Comparison of ENCODE assay signal across 17 cellular contexts in genomic region chr18:59484796-59485328, GRCh38.
A peak's percentile ranks its signal among the peaks of the same experiment; 100 is the strongest.
DNase-seq lines count a peak whose midpoint lies in the region; ATAC-seq and TF ChIP-seq lines count a peak whose summit lies in the region.
"Had no signal": no experiment of that assay in that cellular context is flagged by ENCODE, and none has a peak within 500 bp of the region (broad histone marks: within the 10 kb centered on the region; RNA-seq: fewer than 3 reads in every experiment).

No MANE protein-coding gene starts in this region.

- H3K4me1 Mint-ChIP-seq in osteocyte (ENCODE audit: unreplicated experiment): peaks cover 48% of the 10 kb centered on the region
- H3K4me1 Mint-ChIP-seq: activated naive CD8-positive, alpha-beta T cell treated with anti-CD3 and anti-CD28 coated beads, Interleukin-2, amount 10 ng/mL, durations not matched to agents 7 days and 5 days; naive thymus-derived CD8-positive, alpha-beta T cell had no signal

- no peak overlapping the region for H3K27ac ChIP-seq in substantia nigra (ENCODE audit: low read depth, low read length, poor library complexity, severe bottlenecking)

- H3K36me3 Mint-ChIP-seq in osteocyte (ENCODE audit: unreplicated experiment): no peaks in the 10 kb centered on the region
- H3K36me3 Mint-ChIP-seq: activated naive CD8-positive, alpha-beta T cell treated with anti-CD3 and anti-CD28 coated beads, Interleukin-2, amount 10 ng/mL, durations not matched to agents 7 days and 5 days; naive thymus-derived CD8-positive, alpha-beta T cell had no signal

- ATAC-seq in GM18867 (IDR thresholded peaks at IDR 0.05; ENCODE audit: unreplicated experiment) (no peak), GM19328 (IDR thresholded peaks at IDR 0.05; ENCODE audit: unreplicated experiment) (no peak)
- ATAC-seq: K562; left colon; naive thymus-derived CD8-positive, alpha-beta T cell had no signal

- peak overlapping the region; percentile 69 for H3K27ac Mint-ChIP-seq in osteocyte (ENCODE audit: unreplicated experiment)
- H3K27ac Mint-ChIP-seq: activated naive CD8-positive, alpha-beta T cell treated with anti-CD3 and anti-CD28 coated beads, Interleukin-2, amount 10 ng/mL, durations not matched to agents 7 days and 5 days; HFFc6; naive thymus-derived CD8-positive, alpha-beta T cell had no signal

- no peaks in the 10 kb centered on the region for H3K27me3 Mint-ChIP-seq in osteocyte (ENCODE audit: unreplicated experiment)
- H3K27me3 Mint-ChIP-seq: activated naive CD8-positive, alpha-beta T cell treated with anti-CD3 and anti-CD28 coated beads, Interleukin-2, amount 10 ng/mL, durations not matched to agents 7 days and 5 days had no signal

- TF ChIP-seq CTCF in AG09309 (IDR thresholded peaks at IDR 0.05; ENCODE audit: control insufficient read depth, insufficient read depth, low read depth, low read length, missing control alignments): no peak
- no peak for TF ChIP-seq CTCF in osteocyte (IDR thresholded peaks at IDR 0.05)

- DNase-seq in AG09309 (ENCODE audit: low read depth) (peak; percentile 70), M059J (ENCODE audit: low read depth) (peak; percentile 44), fibroblast of gingiva (ENCODE audit: low read depth) (peak; percentile 97), osteocyte (ENCODE audit: extremely low spot score, unreplicated experiment) (no peak), NCI-H187 (lab: John Stamatoyannopoulos, UW) (no peak), substantia nigra (lab: John Stamatoyannopoulos, UW) (no peak)
- DNase-seq: activated CD4-positive, alpha-beta T cell treated with anti-CD3 and anti-CD28 coated beads, Interleukin-2, amount 50 U/mL, for 1 hour; activated naive CD8-positive, alpha-beta T cell treated with anti-CD3 and anti-CD28 coated beads, Interleukin-2, amount 10 ng/mL, durations not matched to agents 7 days and 5 days; C1 segment of cervical spinal cord; HFFc6; left colon; naive thymus-derived CD8-positive, alpha-beta T cell; NCI-H1436 treated with DMSO at 0.1 percent for 48 hours; stimulated activated CD4-positive, alpha-beta T cell treated with anti-CD3 and anti-CD28 coated beads, Interleukin-4, amount 100 ng/mL, for 4 hours had no signal

- no peak overlapping the region for H3K4me3 ChIP-seq in AG09309 (ENCODE audit: control insufficient read depth, low read depth, low read length)
- H3K4me3 ChIP-seq: K562 had no signal

- no peak overlapping the region for H3K4me3 Mint-ChIP-seq in osteocyte (ENCODE audit: unreplicated experiment)
- H3K4me3 Mint-ChIP-seq: activated naive CD8-positive, alpha-beta T cell treated with anti-CD3 and anti-CD28 coated beads, Interleukin-2, amount 10 ng/mL, durations not matched to agents 7 days and 5 days; HFFc6; naive thymus-derived CD8-positive, alpha-beta T cell had no signal

- no peaks in the 10 kb centered on the region for H3K9me3 Mint-ChIP-seq in osteocyte (ENCODE audit: unreplicated experiment)
- H3K9me3 Mint-ChIP-seq: activated naive CD8-positive, alpha-beta T cell treated with anti-CD3 and anti-CD28 coated beads, Interleukin-2, amount 10 ng/mL, durations not matched to agents 7 days and 5 days; HFFc6; naive thymus-derived CD8-positive, alpha-beta T cell had no signal

Comparison
In these comparisons a context has a peak if more than half of its experiments do, and no peak if none do; other contexts are left out.
1. DNase-seq: peak in AG09309 (single experiment), M059J (single experiment) and fibroblast of gingiva (single experiment); none in osteocyte (single experiment), NCI-H187 (0 of 2) and substantia nigra (0 of 49).